25 cellular contexts compared by ENCODE assay signal in genomic region chr1:83802023-83802422, GRCh38.
DNase-seq lines count a peak whose midpoint lies in the region; TF ChIP-seq lines count a peak whose summit lies in the region.
"Had no signal": no experiment of that assay in that cellular context is flagged by ENCODE, and none has a peak within 500 bp of the region (broad histone marks: within the 10 kb centered on the region; RNA-seq: fewer than 3 reads in every experiment).

No MANE protein-coding gene starts in this region.

- no peak overlapping the region for H4K8ac ChIP-seq in H9 (replicated peaks; ENCODE audit: insufficient read length, low read depth, low read length)

- no peak overlapping the region for H3K4me3 Mint-ChIP-seq in H9
- no peak overlapping the region for H3K4me3 Mint-ChIP-seq in endodermal cell
- H3K4me3 Mint-ChIP-seq: HFFc6, natural killer cell had no signal

- no peak overlapping the region for H2AK5ac ChIP-seq in H9 (ENCODE audit: insufficient read length, low read length)

- TF ChIP-seq CTCF in H9 (conservative IDR thresholded peaks at IDR 0.05): no peak
- TF ChIP-seq CTCF in endodermal cell (conservative IDR thresholded peaks at IDR 0.05): no peak
- no peak for TF ChIP-seq CTCF in esophagus muscularis mucosa (IDR thresholded peaks at IDR 0.05)

- H2AFZ ChIP-seq in H9 (ENCODE audit: low read length): peak overlapping the region; percentile 4

- no peak overlapping the region for H3K4ac ChIP-seq in H9 (ENCODE audit: low read depth, low read length)

- H3K27me3 ChIP-seq in H9 (ENCODE audit: insufficient read depth, low read length) (0 out of 2 replicates have a peak, but pooled peaks cover 1% of the 10 kb centered on the region), endodermal cell (ENCODE audit: control insufficient read depth, insufficient read depth, low read length, poor library complexity, severe bottlenecking) (no peaks in the 10 kb centered on the region), HAP-1 (ENCODE audit: low read depth) (no peaks in the 10 kb centered on the region), esophagus muscularis mucosa (no peaks in the 10 kb centered on the region)
- H3K27me3 ChIP-seq: brain microvascular endothelial cell, dorsolateral prefrontal cortex, gastrocnemius medialis, tibial artery, vagina had no signal

- H3K23ac ChIP-seq in H9 (ENCODE audit: insufficient read length, low read depth, low read length): no peak overlapping the region

- intact Hi-C loops in esophagus muscularis mucosa (cut with DNase I): no loop called here

- H3K4me2 ChIP-seq in H9 (ENCODE audit: insufficient read depth, insufficient read length, low read length): no peak overlapping the region

- in situ Hi-C loops in HAP-1 (cut with MboI; ENCODE audit: low sequenced_read_pairs): no loop called here

- H3K23me2 ChIP-seq in H9 (ENCODE audit: insufficient read length, low read depth, low read length, poor library complexity, severe bottlenecking): no peaks in the 10 kb centered on the region

- no peak overlapping the region for H3K14ac ChIP-seq in H9 (ENCODE audit: insufficient read depth, low read length)

- H2BK12ac ChIP-seq in H9 (ENCODE audit: insufficient read length, low read depth, low read length): no peak overlapping the region

- H3K4me3 ChIP-seq in endodermal cell (ENCODE audit: low read length): no peak overlapping the region
- H3K4me3 ChIP-seq in HAP-1: no peak overlapping the region
- H3K4me3 ChIP-seq in esophagus muscularis mucosa: no peak overlapping the region
- H3K4me3 ChIP-seq: dorsolateral prefrontal cortex, gastrocnemius medialis, lung, tibial artery, vagina had no signal

- DNase-seq in H9 (no peak), NCI-H1417 treated with DMSO at 0.1 percent for 48 hours (lab: John Stamatoyannopoulos, UW) (peak; percentile 79), NCI-H2107 treated with DMSO at 0.1 percent for 48 hours (lab: John Stamatoyannopoulos, UW; ENCODE audit: unreplicated experiment) (peak; percentile 83), endodermal cell (no peak), HAP-1 (ENCODE audit: low spot score in 2 of 2) (no peak), esophagus muscularis mucosa (ENCODE audit: extremely low spot score) (no peak)
- DNase-seq in NK-92 treated with Interleukin-12 subunit alpha and Interleukin-12 subunit beta, amount 100 ng/mL, for 24 hours (lab: John Stamatoyannopoulos, UW): no peak
- DNase-seq: activated CD4-positive, alpha-beta T cell treated with anti-CD3 and anti-CD28 coated beads for 4 hours; amygdala; brain microvascular endothelial cell; CD8-positive, alpha-beta memory T cell; DMS53; dorsolateral prefrontal cortex; gastrocnemius medialis; HFFc6; Kasumi-1; natural killer cell; NCI-H524 treated with DMSO at 0.1 percent for 48 hours; stimulated activated CD4-positive, alpha-beta T cell treated with anti-CD3 and anti-CD28 coated beads, Interleukin-15, amount 100 ng/mL, for 24 hours; stimulated activated CD4-positive, alpha-beta T cell treated with anti-CD3 and anti-CD28 coated beads, Interleukin-4, amount 100 ng/mL, for 4 hours; T-helper 9 cell; tibial artery had no signal

- H3K9me3 Mint-ChIP-seq in H9 (no peaks in the 10 kb centered on the region), endodermal cell (no peaks in the 10 kb centered on the region)
- H3K9me3 Mint-ChIP-seq: activated naive CD4-positive, alpha-beta T cell treated with anti-CD3 and anti-CD28 coated beads, Interleukin-2, amount 50 U/mL, for 72 hours; HFFc6 had no signal

- H2BK20ac ChIP-seq in H9 (ENCODE audit: low read depth, low read length, poor library complexity, severe bottlenecking): no peak overlapping the region

- peaks cover 28 to 33% of the 10 kb centered on the region in 2 experiments for H3K4me1 Mint-ChIP-seq in H9
- peaks cover 55% of the 10 kb centered on the region for H3K4me1 Mint-ChIP-seq in endodermal cell
- H3K4me1 Mint-ChIP-seq: CD8-positive, alpha-beta memory T cell; natural killer cell had no signal

- H3K36me3 ChIP-seq in endodermal cell (ENCODE audit: control insufficient read depth, insufficient read depth, low read length): no peaks in the 10 kb centered on the region
- no peaks in the 10 kb centered on the region for H3K36me3 ChIP-seq in HAP-1 (replicated peaks)
- H3K36me3 ChIP-seq in esophagus muscularis mucosa: no peaks in the 10 kb centered on the region
- H3K36me3 ChIP-seq: brain microvascular endothelial cell, gastrocnemius medialis, tibial artery, vagina had no signal

- H3K36me3 Mint-ChIP-seq in H9 (ENCODE audit: insufficient read depth in 1 of 3, low read depth in 3 of 3): no peaks in the 10 kb centered on the region; a peak in 1 of 7 replicates
- H3K36me3 Mint-ChIP-seq in endodermal cell (ENCODE audit: low read depth): no peaks in the 10 kb centered on the region
- H3K36me3 Mint-ChIP-seq: natural killer cell had no signal

- H3K27me3 Mint-ChIP-seq in H9 (ENCODE audit: low read depth) (no peaks in the 10 kb centered on the region), endodermal cell (ENCODE audit: insufficient read depth) (no peaks in the 10 kb centered on the region)
- H3K27me3 Mint-ChIP-seq: CD8-positive, alpha-beta memory T cell had no signal

- no peak overlapping the region for H3K18ac ChIP-seq in H9 (ENCODE audit: insufficient read length, low read depth, low read length)

- no peak for TF ChIP-seq EP300 in esophagus muscularis mucosa (IDR thresholded peaks at IDR 0.05)

- no peak overlapping the region for H3K9ac ChIP-seq in H9 (ENCODE audit: extremely low read depth, insufficient read length, low read length)
- no peak overlapping the region for H3K9ac ChIP-seq in endodermal cell (ENCODE audit: extremely low read depth, low read length, poor library complexity, severe bottlenecking)

- H4K91ac ChIP-seq in H9 (ENCODE audit: insufficient read length, low read depth, low read length): no peak overlapping the region

- no peak overlapping the region for H2BK5ac ChIP-seq in H9 (ENCODE audit: insufficient read length, low read length)

- H3K79me2 ChIP-seq in H9 (ENCODE audit: insufficient read depth, low read length): no peaks in the 10 kb centered on the region

- H3K27ac Mint-ChIP-seq in H9: no peak overlapping the region; a peak in 1 of 7 replicates
- peak overlapping the region; percentile 2 for H3K27ac Mint-ChIP-seq in endodermal cell
- H3K27ac Mint-ChIP-seq: activated naive CD4-positive, alpha-beta T cell treated with anti-CD3 and anti-CD28 coated beads, Interleukin-2, amount 50 U/mL, for 72 hours; CD8-positive, alpha-beta memory T cell; HFFc6; natural killer cell had no signal

- WGBS in H9 (ENCODE audit: extremely low coverage, insufficient read length, low lambda C conversion rate): no CpG with 5 or more reads among the region's 3 CpGs
- 78 to 89% methylated on average over 1 to 3 of the region's 3 CpGs for WGBS in endodermal cell (ENCODE audit: insufficient coverage in 1 of 2, insufficient read length in 1 of 2), 2 experiments
- 55% methylated on average over 3 of the region's 3 CpGs for WGBS in esophagus muscularis mucosa

- no peak overlapping the region for H4K5ac ChIP-seq in H9 (ENCODE audit: insufficient read length, low read depth, low read length)

- H3K4me1 ChIP-seq in H9 (ENCODE audit: insufficient read depth, low read length) (no peaks in the 10 kb centered on the region; the same call in 1 of the 2 replicates), endodermal cell (ENCODE audit: control insufficient read depth, insufficient read depth, low read length) (peaks cover 22% of the 10 kb centered on the region), HAP-1 (peaks cover 32% of the 10 kb centered on the region), esophagus muscularis mucosa (peaks cover 5 to 26% (median 23%) of the 10 kb centered on the region in 4 donors)
- H3K4me1 ChIP-seq: gastrocnemius medialis had no signal

- H2BK120ac ChIP-seq in H9 (ENCODE audit: low read depth, low read length, poor library complexity, severe bottlenecking): no peak overlapping the region

- no peak overlapping the region for H3K56ac ChIP-seq in H9 (ENCODE audit: insufficient read length, low read depth, low read length)

- TF ChIP-seq POLR2A in esophagus muscularis mucosa (IDR thresholded peaks at IDR 0.05; ENCODE audit: low read depth): no peak

- H3K27ac ChIP-seq in H9 (ENCODE audit: insufficient read length, low read depth, low read length) (no peak overlapping the region), endodermal cell (ENCODE audit: low read depth, low read length) (no peak overlapping the region), esophagus muscularis mucosa (replicated peaks in 1 of 4) (no peak overlapping the region)
- H3K27ac ChIP-seq: brain microvascular endothelial cell, dorsolateral prefrontal cortex, gastrocnemius medialis, tibial artery, vagina had no signal

- H3K79me1 ChIP-seq in H9 (ENCODE audit: insufficient read depth, low read depth, low read length, poor library complexity, severe bottlenecking): no peaks in the 10 kb centered on the region

- H3K9me3 ChIP-seq in H9 (ENCODE audit: control insufficient read depth, low read depth, low read length): no peaks in the 10 kb centered on the region
- no peaks in the 10 kb centered on the region for H3K9me3 ChIP-seq in endodermal cell (ENCODE audit: control insufficient read depth, low read length)
- no peaks in the 10 kb centered on the region for H3K9me3 ChIP-seq in HAP-1
- H3K9me3 ChIP-seq in esophagus muscularis mucosa: no peaks in the 10 kb centered on the region
- H3K9me3 ChIP-seq: gastrocnemius medialis, tibial artery, vagina had no signal

- H3T11ph ChIP-seq in H9 (ENCODE audit: low read length): peak overlapping the region; percentile 12

- H4K20me1 ChIP-seq in H9 (ENCODE audit: control insufficient read depth, insufficient read depth, insufficient read length): no peaks in the 10 kb centered on the region

- H2BK15ac ChIP-seq in H9 (ENCODE audit: low read depth, low read length): no peak overlapping the region

Comparison
In these comparisons a context has a peak if more than half of its experiments do, and no peak if none do; other contexts are left out.
1. DNase-seq: peak in NCI-H1417 treated with DMSO at 0.1 percent for 48 hours (single experiment) and NCI-H2107 treated with DMSO at 0.1 percent for 48 hours (single experiment); none in H9 (single experiment), endodermal cell (single experiment), NK-92 treated with Interleukin-12 subunit alpha and Interleukin-12 subunit beta, amount 100 ng/mL, for 24 hours (single experiment), HAP-1 (0 of 2) and esophagus muscularis mucosa (single experiment).